ENCODE assay signal across 18 cellular contexts in the genomic region with DNA sequence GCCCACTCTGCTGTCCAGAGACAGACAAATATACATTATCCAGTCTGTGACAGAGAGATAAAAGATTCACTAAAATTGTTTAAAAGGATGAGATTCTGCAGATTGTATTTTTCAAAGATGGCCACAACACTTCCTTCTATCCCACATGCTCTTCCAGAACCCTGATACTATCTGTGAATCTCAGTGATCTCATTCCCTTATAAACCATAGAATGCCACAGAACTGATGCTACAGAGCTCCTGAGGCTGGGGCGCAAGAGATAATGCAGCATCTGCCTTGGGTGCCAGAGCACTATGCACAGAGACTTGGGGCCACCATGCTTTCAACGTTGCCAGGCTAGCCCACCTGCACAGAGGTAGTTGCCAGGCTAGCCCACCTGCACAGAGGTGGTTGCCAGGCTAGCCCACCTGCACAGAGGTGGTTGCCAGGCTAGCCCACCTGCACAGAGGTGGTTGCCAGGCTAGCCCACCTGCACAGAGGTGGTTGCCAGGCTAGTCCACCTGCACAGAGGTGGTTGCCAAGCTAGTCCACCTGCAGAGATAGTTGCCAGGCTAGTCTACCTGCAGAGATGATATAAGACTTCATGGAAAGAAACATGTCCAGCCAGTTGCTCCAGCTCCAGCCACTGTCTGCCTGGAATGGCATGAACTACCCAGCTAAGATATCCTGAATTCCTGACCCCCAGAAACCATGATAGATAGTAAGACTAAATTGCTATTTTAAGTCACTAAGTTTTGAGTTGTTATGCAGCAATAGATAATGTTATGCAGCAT. TPM values are rescaled to one million over a fixed set of nuclear protein-coding genes. Genes with fewer than 3 reads are reported as not detected.
DNase-seq lines count a peak whose midpoint lies in the region; ATAC-seq and TF ChIP-seq lines count a peak whose summit lies in the region.
"Had no signal": no experiment of that assay in that cellular context is flagged by ENCODE, and none has a peak within 500 bp of the region (broad histone marks: within the 10 kb centered on the region; RNA-seq: fewer than 3 reads in every experiment).

No MANE protein-coding gene starts in this region.

- no peak overlapping the region for H2AK5ac ChIP-seq in trophoblast cell (ENCODE audit: low read length)

- H3K4me3 Mint-ChIP-seq in endodermal cell = no peak overlapping the region
- H3K4me3 Mint-ChIP-seq: B cell; CD8-positive, alpha-beta T cell had no signal

- no peak overlapping the region for H3K23ac ChIP-seq in trophoblast cell (ENCODE audit: low read length)

- DNase-seq in AG20443 (ENCODE audit: low spot score) = peak; percentile 3
- DNase-seq in endodermal cell = peak; percentile 23
- peak; percentile 48 to 63 for DNase-seq in trophoblast cell
- no peak for DNase-seq in psoas muscle
- DNase-seq in DMS 273 (lab: John Stamatoyannopoulos, UW; ENCODE audit: unreplicated experiment) = no peak
- DNase-seq: Calu3; CD8-positive, alpha-beta T cell; DMS 273 treated with DMSO at 0.1 percent for 48 hours had no signal

- WGBS in endodermal cell (ENCODE audit: insufficient coverage in 1 of 2, insufficient read length in 1 of 2), 2 experiments = 80 to 85% methylated on average over 2 of the region's 2 CpGs
- no CpG with 5 or more reads among the region's 2 CpGs for WGBS in trophoblast cell (ENCODE audit: extremely low coverage, insufficient coverage, insufficient read length)
- whole genome bisulfite sequencing in psoas muscle, 3 donors = 80 to 87% (median 82%) methylated on average over 2 of the region's 2 CpGs

- no peak overlapping the region for H2AFZ ChIP-seq in trophoblast cell (ENCODE audit: insufficient read depth, low read length, poor library complexity)
- H2AFZ ChIP-seq: GM23248 had no signal

- H3K9ac ChIP-seq in endodermal cell (ENCODE audit: extremely low read depth, low read length, poor library complexity, severe bottlenecking) (no peak overlapping the region), trophoblast cell (ENCODE audit: low read length) (no peak overlapping the region)
- H3K9ac ChIP-seq: BLaER1 treated with 17β-estradiol and CSF1 and Interleukin-3, amounts not matched to agents 10 nM and 100 nM; GM23248; KMS-11 had no signal

- H3K4me3 ChIP-seq in endodermal cell (ENCODE audit: low read length) (no peak overlapping the region), trophoblast cell (ENCODE audit: low read depth, low read length) (no peak overlapping the region), psoas muscle (no peak overlapping the region)
- H3K4me3 ChIP-seq: A549; BLaER1 treated with 17β-estradiol and CSF1 and Interleukin-3, amounts not matched to agents 10 nM and 100 nM; GM23248 had no signal

- H3K4me1 Mint-ChIP-seq in endodermal cell = peaks cover 3% of the 10 kb centered on the region
- H3K4me1 Mint-ChIP-seq: B cell had no signal

- no peak overlapping the region for H3K18ac ChIP-seq in trophoblast cell (ENCODE audit: low read length)

- ATAC-seq in SK-N-SH treated with all-trans-retinoic acid at 6 μM for 48 hours = no peak; the same call in 2 of the 3 replicates
- ATAC-seq in HG02840 (IDR thresholded peaks at IDR 0.05; ENCODE audit: low FRiP score, unreplicated experiment) = no peak
- ATAC-seq in psoas muscle = no peak
- ATAC-seq in GM18511 (IDR thresholded peaks at IDR 0.05; ENCODE audit: unreplicated experiment) = no peak
- ATAC-seq: CD8-positive, alpha-beta T cell had no signal

- H3K36me3 Mint-ChIP-seq in endodermal cell (ENCODE audit: low read depth) = no peaks in the 10 kb centered on the region
- H3K36me3 Mint-ChIP-seq: CD8-positive, alpha-beta T cell had no signal

- no peaks in the 10 kb centered on the region for H3K9me3 ChIP-seq in endodermal cell (ENCODE audit: control insufficient read depth, low read length)
- H3K9me3 ChIP-seq in trophoblast cell (ENCODE audit: insufficient read depth, low read depth, low read length) = no peaks in the 10 kb centered on the region
- H3K9me3 ChIP-seq in psoas muscle = no peaks in the 10 kb centered on the region
- H3K9me3 ChIP-seq: A549; BLaER1 treated with 17β-estradiol and CSF1 and Interleukin-3, amounts not matched to agents 10 nM and 100 nM had no signal

- no peak overlapping the region for H2BK5ac ChIP-seq in trophoblast cell (ENCODE audit: low read depth, low read length, poor library complexity)

- H3K27me3 ChIP-seq in endodermal cell (ENCODE audit: control insufficient read depth, insufficient read depth, low read length, poor library complexity, severe bottlenecking) (no peaks in the 10 kb centered on the region), trophoblast cell (ENCODE audit: insufficient read depth, low read length) (no peaks in the 10 kb centered on the region), psoas muscle (ENCODE audit: insufficient read depth in 3 of 3, low read length in 2 of 3) (no peaks in the 10 kb centered on the region)
- H3K27me3 ChIP-seq: BLaER1 treated with 17β-estradiol and CSF1 and Interleukin-3, amounts not matched to agents 10 nM and 100 nM had no signal

- H3K79me2 ChIP-seq in trophoblast cell (ENCODE audit: control insufficient read depth, insufficient read depth, low read length, poor library complexity) = no peaks in the 10 kb centered on the region

- no peak overlapping the region for H4K91ac ChIP-seq in trophoblast cell (ENCODE audit: low read depth, low read length)

- H3K27me3 Mint-ChIP-seq in endodermal cell (ENCODE audit: insufficient read depth) = peaks cover 1% of the 10 kb centered on the region

- H3K27ac Mint-ChIP-seq in endodermal cell = no peak overlapping the region
- H3K27ac Mint-ChIP-seq: B cell; CD8-positive, alpha-beta T cell had no signal

- no peak overlapping the region for H2BK12ac ChIP-seq in trophoblast cell (ENCODE audit: low read length)

- H3K27ac ChIP-seq in endodermal cell (ENCODE audit: low read depth, low read length) (no peak overlapping the region), trophoblast cell (ENCODE audit: low read depth, low read length) (no peak overlapping the region), psoas muscle (no peak overlapping the region)
- H3K27ac ChIP-seq: 22Rv1; BLaER1 treated with 17β-estradiol and CSF1 and Interleukin-3, amounts not matched to agents 10 nM and 100 nM; GM23248; KMS-11 had no signal

- TF ChIP-seq CTCF in endodermal cell (conservative IDR thresholded peaks at IDR 0.05) (no peak), psoas muscle (IDR thresholded peaks at IDR 0.05) (no peak)

- H3K4me1 ChIP-seq in endodermal cell (ENCODE audit: control insufficient read depth, insufficient read depth, low read length) (no peaks in the 10 kb centered on the region), trophoblast cell (ENCODE audit: control insufficient read depth in 1 of 2, insufficient read depth in 2 of 2, low read length in 2 of 2) (peaks cover 0 to 2% of the 10 kb centered on the region in 2 experiments), psoas muscle (no peaks in the 10 kb centered on the region)

- no peak overlapping the region for H4K8ac ChIP-seq in trophoblast cell (ENCODE audit: low read depth, low read length)

- H3K36me3 ChIP-seq in endodermal cell (ENCODE audit: control insufficient read depth, insufficient read depth, low read length) (no peaks in the 10 kb centered on the region), trophoblast cell (ENCODE audit: control insufficient read depth in 1 of 2, insufficient read depth in 2 of 2, low read length in 2 of 2) (no peaks in the 10 kb centered on the region), psoas muscle (ENCODE audit: insufficient read depth in 1 of 2, low read depth in 1 of 2) (no peaks in the 10 kb centered on the region)
- H3K36me3 ChIP-seq: BLaER1 treated with 17β-estradiol and CSF1 and Interleukin-3, amounts not matched to agents 10 nM and 100 nM had no signal

- H4K12ac ChIP-seq in trophoblast cell (ENCODE audit: low read depth, low read length) = no peak overlapping the region

- intact Hi-C loops in psoas muscle (cut with DNase I) = no loop called here

- H3K4ac ChIP-seq in trophoblast cell (ENCODE audit: low read depth, low read length) = no peak overlapping the region

- H3K79me1 ChIP-seq in trophoblast cell (ENCODE audit: low read length) = no peaks in the 10 kb centered on the region

- H2BK120ac ChIP-seq in trophoblast cell (ENCODE audit: insufficient read depth, low read length, poor library complexity) = no peak overlapping the region

- no peak overlapping the region for H3K14ac ChIP-seq in trophoblast cell (ENCODE audit: low read length)

- no peaks in the 10 kb centered on the region for H3K9me3 Mint-ChIP-seq in endodermal cell
- H3K9me3 Mint-ChIP-seq: CD8-positive, alpha-beta T cell had no signal

- H3K4me2 ChIP-seq in trophoblast cell (ENCODE audit: low read length) = no peak overlapping the region
- H3K4me2 ChIP-seq: A549; BLaER1 treated with 17β-estradiol and CSF1 and Interleukin-3, amounts not matched to agents 10 nM and 100 nM; KMS-11 had no signal

TF ChIP-seq in SK-N-SH treated with all-trans-retinoic acid at 6 μM for 48 hours, 23 proteins besides CTCF, POLR2A, EP300 and RAD21 (continues in another document):
- no peak for TF ChIP-seq ESRRG (CRISPR knock-in tag; IDR thresholded peaks at IDR 0.05)
- TF ChIP-seq, protein P1, sequence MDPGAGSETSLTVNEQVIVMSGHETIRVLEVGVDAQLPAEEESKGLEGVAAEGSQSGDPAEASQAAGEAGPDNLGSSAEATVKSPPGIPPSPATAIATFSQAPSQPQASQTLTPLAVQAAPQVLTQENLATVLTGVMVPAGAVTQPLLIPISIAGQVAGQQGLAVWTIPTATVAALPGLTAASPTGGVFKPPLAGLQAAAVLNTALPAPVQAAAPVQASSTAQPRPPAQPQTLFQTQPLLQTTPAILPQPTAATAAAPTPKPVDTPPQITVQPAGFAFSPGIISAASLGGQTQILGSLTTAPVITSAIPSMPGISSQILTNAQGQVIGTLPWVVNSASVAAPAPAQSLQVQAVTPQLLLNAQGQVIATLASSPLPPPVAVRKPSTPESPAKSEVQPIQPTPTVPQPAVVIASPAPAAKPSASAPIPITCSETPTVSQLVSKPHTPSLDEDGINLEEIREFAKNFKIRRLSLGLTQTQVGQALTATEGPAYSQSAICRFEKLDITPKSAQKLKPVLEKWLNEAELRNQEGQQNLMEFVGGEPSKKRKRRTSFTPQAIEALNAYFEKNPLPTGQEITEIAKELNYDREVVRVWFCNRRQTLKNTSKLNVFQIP (CRISPR knock-in tag; IDR thresholded peaks at IDR 0.05; ENCODE audit: borderline replicate concordance, low read depth) = no peak
- TF ChIP-seq TCF4 (CRISPR knock-in tag; IDR thresholded peaks at IDR 0.05; ENCODE audit: borderline replicate concordance) = peak; percentile 80; the same call in 1 of the 2 replicates
- TF ChIP-seq SNAI2 (CRISPR knock-in tag; IDR thresholded peaks at IDR 0.05) = no peak
- TF ChIP-seq ZFP30 (CRISPR knock-in tag; IDR thresholded peaks at IDR 0.05) = no peak
- TF ChIP-seq RARB (CRISPR knock-in tag; IDR thresholded peaks at IDR 0.05) = no peak

RNA-seq across cellular contexts. Expression of a gene that starts 17.6 kb away (rescaled TPM):
- total RNA-seq in endodermal cell (10 to 100 TPM in 1 of 2 donors, 1 to 10 TPM in 1; 9.8 to 20.0 TPM), psoas muscle (10 to 100 TPM in 1 of 4 donors, 1 to 10 TPM in 3; 6.0 to 10.9 (median 8.3) TPM)
- 45.2 TPM for polyA plus RNA-seq in endodermal cell (2013, experiment 1 of 2)
- polyA plus RNA-seq in endodermal cell (2013, experiment 2 of 2) = 45.0 TPM
- 1.5 TPM in 2 replicates for polyA plus RNA-seq in trophoblast cell (2013)
- 1 to 10 TPM; 3.7 to 7.0 (median 4.8) TPM for polyA plus RNA-seq in psoas muscle
- total RNA-seq: B cell, HT-29 had no signal

RNA-seq across cellular contexts. Expression of a gene that starts 26.6 kb away (rescaled TPM):
- under 1 TPM; 0.48 to 0.62 TPM for total RNA-seq in endodermal cell
- polyA plus RNA-seq in endodermal cell (2013, experiment 1 of 2) = 4.2 TPM
- 5.0 TPM for polyA plus RNA-seq in endodermal cell (2013, experiment 2 of 2)
- polyA plus RNA-seq in trophoblast cell (2013) = 0.05 TPM in 1 of 2 replicates, not detected in the other
- total RNA-seq in psoas muscle = 1 to 10 TPM in 1 of 4 donors, not detected in 3; 1.8 TPM
- polyA plus RNA-seq in psoas muscle = under 1 TPM; 0.14 to 0.63 (median 0.53) TPM
- total RNA-seq: B cell, Calu3, HT-29 had no signal

Comparison
In these comparisons a context has a peak if more than half of its experiments do, and no peak if none do; other contexts are left out.
1. DNase-seq: peak in AG20443 (single experiment), endodermal cell (single experiment) and trophoblast cell (2 of 2); none in psoas muscle (0 of 2) and DMS 273 (single experiment).